Comparison of ENCODE assay signal across 9 cellular contexts in genomic region chr20:64038252-64038578, GRCh38. TPM values are rescaled to one million over a fixed set of nuclear protein-coding genes. Genes with fewer than 3 reads are reported as not detected.
DNase-seq lines count a peak whose midpoint lies in the region; ATAC-seq, FAIRE-seq and TF ChIP-seq lines count a peak whose summit lies in the region.
"Had no signal": no experiment of that assay in that cellular context is flagged by ENCODE, and none has a peak within 500 bp of the region (broad histone marks: within the 10 kb centered on the region; RNA-seq: fewer than 3 reads in every experiment).

No MANE protein-coding gene starts in this region.

- in situ Hi-C loops in IMR-90 (cut with MboI; ENCODE audit: low sequenced_read_pairs) (no loop called here), ACHN (cut with HindIII; ENCODE audit: low pct_ligation_motif_present, low pct_unique_long_range_greater_than_20kb, low sequenced_read_pairs) (no loop called here)

- ATAC-seq in GM19467 (IDR thresholded peaks at IDR 0.05; ENCODE audit: unreplicated experiment) = peak; percentile 19
- peak; percentile 2; the same call in 1 of the 2 replicates for ATAC-seq in IMR-90 (ENCODE audit: low read depth)
- peak; percentile 33 to 39 for ATAC-seq in stimulated activated naive B cell treated with anti-CD40 and anti-IgM and Interleukin-4, amounts not matched to agents 10 μg/mL and 1 μg/mL and 100 μg/mL, for 72 hours (replicated peaks)

- peak overlapping the region; percentile 87 for H3K4me3 Mint-ChIP-seq in Caco-2 (ENCODE audit: unreplicated experiment)
- peak overlapping the region in 1 of 2 donors; percentile 86 for H3K4me3 Mint-ChIP-seq in stimulated activated naive B cell treated with anti-CD40 and anti-IgM and Interleukin-4, amounts not matched to agents 10 μg/mL and 1 μg/mL and 100 μg/mL, for 72 hours

- no peaks in the 10 kb centered on the region for H3K4me1 Mint-ChIP-seq in Caco-2 (ENCODE audit: low read depth, unreplicated experiment)
- peaks cover 19 to 42% of the 10 kb centered on the region in 2 donors for H3K4me1 Mint-ChIP-seq in stimulated activated naive B cell treated with anti-CD40 and anti-IgM and Interleukin-4, amounts not matched to agents 10 μg/mL and 1 μg/mL and 100 μg/mL, for 72 hours

- CTCF ChIA-PET in Caco-2 (lab: Charles Lee) (interaction anchor here (0.6 to 6.2 kb wide), 47 partner anchors 8 to 765 kb away, joined by 3 to 139 read pairs (median 5); partner anchors contain the start of genes ARFGAP1, LKAAEAR1, OPRL1 and PPDPF), IMR-90 (lab: Yijun Ruan, JAX) (interaction anchor here (0.8 to 1.9 kb wide), 5 partner anchors 10 to 500 kb away, joined by 3 to 8 read pairs (median 3); partner anchors contain the start of gene PTK6), H1 (lab: Charles Lee; ENCODE audit: partially characterized antibody) (interaction anchor here (0.9 to 7.3 kb wide), 17 partner anchors 12 to 347 kb away, joined by 3 to 73 read pairs (median 4); partner anchors contain the start of genes LKAAEAR1, PRPF6, SAMD10 and SOX18)

- BruUV-seq in Caco-2 (replicated peaks; lab: Mats Ljungman, UMichigan) (no TSS peak), IMR-90 (replicated peaks; lab: Mats Ljungman, UMichigan) (no TSS peak)

- H3K27me3 ChIP-seq in Caco-2 (replicated peaks; ENCODE audit: control insufficient read depth, insufficient read depth, low read length) = no peaks in the 10 kb centered on the region
- peaks cover 44% of the 10 kb centered on the region for H3K27me3 ChIP-seq in IMR-90 (ENCODE audit: control insufficient read depth, insufficient read depth, low read length)
- H3K27me3 ChIP-seq in H1 (replicated peaks in 1 of 4; ENCODE audit: control insufficient read depth in 3 of 4, extremely low read depth in 1 of 4, insufficient read depth in 3 of 4, low read length in 3 of 4) = peaks cover 16 to 51% (median 44%) of the 10 kb centered on the region in 4 experiments

- H3K79me1 ChIP-seq in IMR-90 (ENCODE audit: low read depth in 1 of 2, low read length in 2 of 2) (no peaks in the 10 kb centered on the region), H1 (ENCODE audit: low read depth, low read length) (no peaks in the 10 kb centered on the region; the same call in 1 of the 2 replicates)

- TF ChIP-seq RAD21 in IMR-90 (IDR thresholded peaks at IDR 0.05; ENCODE audit: low read length) (no peak), H1 (IDR thresholded peaks at IDR 0.05 in 1 of 2, conservative IDR thresholded peaks at IDR 0.05 in 1 of 2; ENCODE audit: low read depth in 2 of 2, low read length in 2 of 2) (no peak)

- H3K4me3 ChIP-seq in Caco-2 (ENCODE audit: low read depth, low read length) (peak overlapping the region; percentile 81), IMR-90 (ENCODE audit: insufficient read depth, low read depth, low read length) (no peak overlapping the region), H1 (ENCODE audit: extremely low read depth in 1 of 4, insufficient read depth in 2 of 4, low read depth in 3 of 4, low read length in 4 of 4) (peak overlapping the region; percentile 35 to 73 (median 48))

- peaks cover 59% of the 10 kb centered on the region for H3K36me3 Mint-ChIP-seq in Caco-2 (ENCODE audit: insufficient read depth, unreplicated experiment)
- H3K36me3 Mint-ChIP-seq in stimulated activated naive B cell treated with anti-CD40 and anti-IgM and Interleukin-4, amounts not matched to agents 10 μg/mL and 1 μg/mL and 100 μg/mL, for 72 hours = peaks cover 5 to 17% of the 10 kb centered on the region in 2 donors

- no peaks in the 10 kb centered on the region for H3K79me2 ChIP-seq in H1 (ENCODE audit: control insufficient read depth in 1 of 2, insufficient read depth in 2 of 2, low read length in 2 of 2)

- no peak overlapping the region for H2BK5ac ChIP-seq in IMR-90 (ENCODE audit: low read depth, low read length, poor library complexity, severe bottlenecking)
- H2BK5ac ChIP-seq in H1 (ENCODE audit: low read depth, low read length) = no peak overlapping the region

- no peaks in the 10 kb centered on the region for H3K9me3 Mint-ChIP-seq in Caco-2 (ENCODE audit: unreplicated experiment)
- no peaks in the 10 kb centered on the region for H3K9me3 Mint-ChIP-seq in stimulated activated naive B cell treated with anti-CD40 and anti-IgM and Interleukin-4, amounts not matched to agents 10 μg/mL and 1 μg/mL and 100 μg/mL, for 72 hours
- H3K9me3 Mint-ChIP-seq: dendritic cell treated with granulocyte-macrophage colony-stimulating factor and Interleukin-4, amounts not matched to agents 40 ng/mL and 50 ng/mL, for 4 days had no signal

- H3K23ac ChIP-seq in IMR-90 (ENCODE audit: low read depth, low read length) (no peak overlapping the region), H1 (ENCODE audit: insufficient read length) (no peak overlapping the region)

- no peak overlapping the region for H3K27ac ChIP-seq in IMR-90 (ENCODE audit: insufficient read depth, low read length)
- no peak overlapping the region for H3K27ac ChIP-seq in H1 (ENCODE audit: low read depth, low read length)

- POLR2A ChIA-PET in Caco-2 (lab: Charles Lee) (interaction anchor here (0.6 to 1.6 kb wide), 8 partner anchors 14 to 81 kb away, joined by 3 to 21 read pairs (median 4); partner anchors contain the start of genes PRPF6, SAMD10 and TCEA2), IMR-90 (lab: Charles Lee; ENCODE audit: unreplicated experiment) (no interaction called here), H1 (lab: Charles Lee; ENCODE audit: partially characterized antibody) (interaction anchor here (1.0 to 3.5 kb wide), 7 partner anchors 9 to 385 kb away, joined by 3 to 24 read pairs (median 4); partner anchors contain the start of genes SOX18, STMN3 and TCEA2)

- H3K23me2 ChIP-seq in H1 (ENCODE audit: low read depth, low read length) = peaks cover 3% of the 10 kb centered on the region; the same call in 1 of the 2 replicates

- H4K5ac ChIP-seq in IMR-90 (ENCODE audit: low read depth, low read length) = no peak overlapping the region
- H4K5ac ChIP-seq in H1 (ENCODE audit: insufficient read length, low read depth, low read length) = no peak overlapping the region

- TF ChIP-seq EP300 in H1 (IDR thresholded peaks at IDR 0.05; ENCODE audit: borderline replicate concordance in 1 of 2, low read depth in 2 of 2, low read length in 2 of 2) = no peak

- FAIRE-seq in H1 (lab: Jason Lieb, UNC) = no peak

- TF ChIP-seq CTCF in Caco-2 (IDR thresholded peaks at IDR 0.05; ENCODE audit: insufficient read depth in 1 of 2, low read depth in 1 of 2, low read length in 1 of 2, severe bottlenecking in 1 of 2, unreplicated experiment in 1 of 2) (peak in 1 of 2 experiments; percentile 41), IMR-90 (conservative IDR thresholded peaks at IDR 0.05; ENCODE audit: low read depth, low read length) (no peak), H1 (IDR thresholded peaks at IDR 0.05; ENCODE audit: control extremely low read depth in 1 of 3, insufficient read depth in 1 of 3, low read depth in 1 of 3, low read length in 3 of 3) (peak in 1 of 3 experiments; percentile 19; a peak in 1 of 4 replicates)

- H2AFZ ChIP-seq in IMR-90 (replicated peaks; ENCODE audit: low read length, poor library complexity) (peak overlapping the region; percentile 91), H1 (ENCODE audit: low read length) (no peak overlapping the region)

- H4K8ac ChIP-seq in IMR-90 (ENCODE audit: low read depth in 2 of 2, low read length in 2 of 2) = no peak overlapping the region
- H4K8ac ChIP-seq in H1 (ENCODE audit: extremely low read depth, insufficient read depth, low read length) = peak overlapping the region; percentile 71; the same call in 1 of the 2 replicates

- H4K20me1 ChIP-seq in IMR-90 (ENCODE audit: insufficient read depth, low read length) (peaks cover 5% of the 10 kb centered on the region; the same call in 1 of the 2 replicates), H1 (replicated peaks in 1 of 2; ENCODE audit: control insufficient read depth in 1 of 2, insufficient read depth in 2 of 2, low read length in 2 of 2) (peaks cover 0 to 3% of the 10 kb centered on the region in 2 experiments)

- no peak overlapping the region for H3K56ac ChIP-seq in IMR-90 (ENCODE audit: extremely low read depth, insufficient read depth, low read length)
- no peak overlapping the region for H3K56ac ChIP-seq in H1 (replicated peaks; ENCODE audit: insufficient read length, low read depth, low read length)

- H3K14ac ChIP-seq in IMR-90 (replicated peaks; ENCODE audit: low read depth, low read length) (no peak overlapping the region), H1 (ENCODE audit: insufficient read length) (no peak overlapping the region)

- H3K27me3 Mint-ChIP-seq in Caco-2 (ENCODE audit: insufficient read depth, unreplicated experiment) = peaks cover 3% of the 10 kb centered on the region
- peaks cover 7 to 39% of the 10 kb centered on the region in 2 donors for H3K27me3 Mint-ChIP-seq in stimulated activated naive B cell treated with anti-CD40 and anti-IgM and Interleukin-4, amounts not matched to agents 10 μg/mL and 1 μg/mL and 100 μg/mL, for 72 hours

- H2BK120ac ChIP-seq in IMR-90 (ENCODE audit: low read depth, low read length) (no peak overlapping the region), H1 (replicated peaks; ENCODE audit: low read depth, low read length) (no peak overlapping the region)

- H3K36me3 ChIP-seq in Caco-2 (ENCODE audit: control insufficient read depth, insufficient read depth, low read length) (no peaks in the 10 kb centered on the region), IMR-90 (ENCODE audit: control insufficient read depth, insufficient read depth, low read length) (peaks cover 5% of the 10 kb centered on the region; the same call in 1 of the 2 replicates), H1 (ENCODE audit: control insufficient read depth in 2 of 4, insufficient read depth in 4 of 4, low read length in 3 of 4) (no peaks in the 10 kb centered on the region; a peak in 2 of 8 replicates)

- DNase-seq in Caco-2 (peak in 1 of 2 experiments; percentile 82), IMR-90 (no peak), H1 (ENCODE audit: low read depth in 1 of 2, low spot score in 2 of 2) (no peak), EL (no peak), ACHN (no peak)
- no peak for DNase-seq in stimulated activated naive B cell treated with anti-CD40 and anti-IgM and Interleukin-4, amounts not matched to agents 10 μg/mL and 1 μg/mL and 100 μg/mL, for 72 hours
- DNase-seq in activated CD4-positive, alpha-beta T cell treated with anti-CD3 and anti-CD28 coated beads, Interleukin-2, amount 50 U/mL, for 1 hour = no peak

- no peak overlapping the region for H2BK12ac ChIP-seq in H1 (ENCODE audit: low read depth, low read length)

- H3K4me2 ChIP-seq in IMR-90 (ENCODE audit: low read depth, low read length) = no peak overlapping the region
- peak overlapping the region; percentile 8 to 74 for H3K4me2 ChIP-seq in H1 (ENCODE audit: insufficient read depth in 1 of 2, low read depth in 2 of 2, low read length in 2 of 2)

- H2BK20ac ChIP-seq in IMR-90 (ENCODE audit: low read depth, low read length) (no peak overlapping the region), H1 (ENCODE audit: low read length) (no peak overlapping the region)

- dilution Hi-C loops in IMR-90 (cut with HindIII; ENCODE audit: low sequenced_read_pairs, unreplicated experiment) = no loop called here

- 0% methylated on average over 6 of the region's 31 CpGs; no CpG with 5 or more reads in 1 of the 2 experiments for WGBS in IMR-90 (ENCODE audit: extremely low coverage in 2 of 2, insufficient read length in 1 of 2), 2 experiments
- 8% methylated on average over 8 of the region's 31 CpGs; no CpG with 5 or more reads in 1 of the 2 experiments for WGBS in H1 (ENCODE audit: extremely low coverage in 1 of 2, insufficient coverage in 1 of 2, insufficient read length in 1 of 2, insufficient replicate concordance in 2 of 2, low coverage in 1 of 2, low lambda C conversion rate in 2 of 2, missing lambda C conversion rate in 1 of 2), 2 experiments

- TF ChIP-seq POLR2A in IMR-90 (IDR thresholded peaks at IDR 0.05; ENCODE audit: low read depth, low read length) (no peak), H1 (IDR thresholded peaks at IDR 0.05; ENCODE audit: control extremely low read depth in 1 of 2, low read depth in 2 of 2, low read length in 2 of 2) (no peak)

- no peak overlapping the region for H2AK5ac ChIP-seq in IMR-90 (ENCODE audit: low read depth, low read length)
- H2AK5ac ChIP-seq in H1 (ENCODE audit: low read depth, low read length) = no peak overlapping the region

- H3K18ac ChIP-seq in IMR-90 (ENCODE audit: low read depth, low read length) (no peak overlapping the region), H1 (ENCODE audit: extremely low read depth, low read length) (no peak overlapping the region)

- H3K9ac ChIP-seq in IMR-90 (ENCODE audit: low read depth, low read length) = no peak overlapping the region
- no peak overlapping the region for H3K9ac ChIP-seq in H1 (replicated peaks in 1 of 4; ENCODE audit: extremely low read depth in 1 of 4, low read depth in 3 of 4, low read length in 3 of 4)

- no peaks in the 10 kb centered on the region for H3K9me3 ChIP-seq in Caco-2
- no peaks in the 10 kb centered on the region for H3K9me3 ChIP-seq in IMR-90 (ENCODE audit: control insufficient read depth, insufficient read depth, low read length)
- H3K9me3 ChIP-seq in H1 (ENCODE audit: insufficient read depth in 2 of 2, low read depth in 1 of 2, low read length in 1 of 2) = no peaks in the 10 kb centered on the region

- peak overlapping the region; percentile 26 for H2AK9ac ChIP-seq in IMR-90 (replicated peaks; ENCODE audit: low read depth, low read length, poor library complexity)

- H3K9me1 ChIP-seq in IMR-90 (ENCODE audit: insufficient read depth, low read length) = no peaks in the 10 kb centered on the region

- H3K4ac ChIP-seq in IMR-90 (ENCODE audit: low read depth, low read length) = no peak overlapping the region
- no peak overlapping the region for H3K4ac ChIP-seq in H1 (replicated peaks; ENCODE audit: insufficient read length, low read depth, low read length)

- H2BK15ac ChIP-seq in IMR-90 (ENCODE audit: low read depth, low read length) = no peak overlapping the region
- H2BK15ac ChIP-seq in H1 (ENCODE audit: low read length) = no peak overlapping the region

- intact Hi-C loops in Caco-2 (cut with micrococcal nuclease; ENCODE audit: unreplicated experiment) = loop anchor here (1.0 kb wide), 3 partner anchors 14 to 500 kb away; partner anchors contain the start of gene PRPF6
- intact Hi-C loops in IMR-90 (cut with micrococcal nuclease) = loop anchor here (2.0 kb wide), 1 partner anchor 19 kb away; no protein-coding TSS in a partner anchor

- H3K4me1 ChIP-seq in Caco-2 (peaks cover 26% of the 10 kb centered on the region), IMR-90 (ENCODE audit: control insufficient read depth, insufficient read depth, low read length) (peaks cover 5% of the 10 kb centered on the region; the same call in 1 of the 2 replicates), H1 (replicated peaks in 1 of 4; ENCODE audit: control insufficient read depth in 3 of 4, insufficient read depth in 4 of 4, low read length in 3 of 4) (peaks cover 0 to 23% (median 17%) of the 10 kb centered on the region in 4 experiments; a peak in 6 of 7 replicates)

- H3K27ac Mint-ChIP-seq in Caco-2 (ENCODE audit: unreplicated experiment) = peak overlapping the region; percentile 57
- H3K27ac Mint-ChIP-seq in stimulated activated naive B cell treated with anti-CD40 and anti-IgM and Interleukin-4, amounts not matched to agents 10 μg/mL and 1 μg/mL and 100 μg/mL, for 72 hours = no peak overlapping the region
- H3K27ac Mint-ChIP-seq: dendritic cell treated with granulocyte-macrophage colony-stimulating factor and Interleukin-4, amounts not matched to agents 40 ng/mL and 50 ng/mL, for 4 days had no signal

- no peak overlapping the region for H4K91ac ChIP-seq in IMR-90 (ENCODE audit: insufficient read depth, low read depth, low read length)
- H4K91ac ChIP-seq in H1 (replicated peaks; ENCODE audit: insufficient read length, low read length) = no peak overlapping the region

RNA-seq across cellular contexts. Expression of gene C20orf204, which starts 2.2 kb away (rescaled TPM):
- total RNA-seq in Caco-2 (2022) (3.2 and 3.3 TPM in 2 replicates), IMR-90 (2012; rRNA removed) (0.18 and 0.28 TPM in 2 replicates)
- polyA plus RNA-seq in IMR-90 (2012; rRNA removed) (0.09 and 0.11 TPM in 2 replicates), H1 (2011; rRNA removed) (0.39 and 0.96 TPM in 2 replicates)
- polyA plus RNA-seq in IMR-90 (2012; cell fraction: cytosol; rRNA removed) = 0.04 and 0.11 TPM in 2 replicates
- polyA plus RNA-seq in IMR-90 (2012; cell fraction: nucleus; rRNA removed; ENCODE audit: low replicate concordance) = 1.0 and 2.4 TPM in 2 replicates
- total RNA-seq in H1 (2021; fragmentation: NEBNext Ultra II Directional; extraction: Animal tissue kit (Norgen Biotek cat#: 25700)) = 0.52 and 0.61 TPM in 2 replicates
- 0.36 TPM for polyA plus RNA-seq in H1 (2011; cell fraction: cytosol; rRNA removed)
- 2.6 TPM for polyA plus RNA-seq in H1 (2011; cell fraction: nucleus; rRNA removed)
- 0.10 to 0.39 TPM (median 0.25 TPM) in 4 replicates for polyA plus RNA-seq in H1 (2012, experiment 1 of 2)
- polyA plus RNA-seq in H1 (2012, experiment 2 of 2) = 0.13 TPM
- 0.57 TPM for polyA plus RNA-seq in H1 (2013, experiment 1 of 2)
- 0.40 TPM for polyA plus RNA-seq in H1 (2013, experiment 2 of 2)
- 0.29 and 0.41 TPM in 2 replicates for polyA minus RNA-seq in H1 (2011; rRNA and poly(A)+ RNA removed)
- polyA minus RNA-seq in H1 (2011; cell fraction: cytosol; rRNA and poly(A)+ RNA removed) = 0.22 TPM
- polyA minus RNA-seq in H1 (2011; cell fraction: nucleus; rRNA and poly(A)+ RNA removed) = 2.3 TPM

RNA-seq across cellular contexts. Expression of gene SOX18, which starts 11.2 kb away (rescaled TPM):
- total RNA-seq in Caco-2 (2022) (0.44 and 0.84 TPM in 2 replicates), IMR-90 (2012; rRNA removed) (not detected in 2 replicates)
- polyA plus RNA-seq in IMR-90 (2012; rRNA removed) (not detected in 2 replicates), H1 (2011; rRNA removed) (0.08 and 0.09 TPM in 2 replicates)
- polyA plus RNA-seq in IMR-90 (2012; cell fraction: cytosol; rRNA removed) = 0.03 TPM in 1 of 2 replicates, not detected in the other
- polyA plus RNA-seq in IMR-90 (2012; cell fraction: nucleus; rRNA removed; ENCODE audit: low replicate concordance) = 0.03 TPM in 1 of 2 replicates, not detected in the other
- total RNA-seq in H1 (2021; fragmentation: NEBNext Ultra II Directional; extraction: Animal tissue kit (Norgen Biotek cat#: 25700)) = 0.23 TPM in 1 of 2 replicates, not detected in the other
- not detected for polyA plus RNA-seq in H1 (2011; cell fraction: cytosol; rRNA removed)
- polyA plus RNA-seq in H1 (2011; cell fraction: nucleus; rRNA removed) = 0.13 TPM
- 0.14 to 0.16 TPM in 2 of 4 replicates, not detected in the others for polyA plus RNA-seq in H1 (2012, experiment 1 of 2)
- 0.22 TPM for polyA plus RNA-seq in H1 (2012, experiment 2 of 2)
- 0.34 TPM for polyA plus RNA-seq in H1 (2013, experiment 1 of 2)
- polyA plus RNA-seq in H1 (2013, experiment 2 of 2) = 0.39 TPM
- polyA minus RNA-seq in H1 (2011; rRNA and poly(A)+ RNA removed) = not detected in 2 replicates
- polyA minus RNA-seq in H1 (2011; cell fraction: cytosol; rRNA and poly(A)+ RNA removed) = not detected
- polyA minus RNA-seq in H1 (2011; cell fraction: nucleus; rRNA and poly(A)+ RNA removed) = 0.30 TPM

RNA-seq across cellular contexts. Expression of gene TCEA2, which starts 24.8 kb away (rescaled TPM):
- total RNA-seq in Caco-2 (2022) (39.9 and 48.3 TPM in 2 replicates), IMR-90 (2012; rRNA removed) (8.9 and 9.3 TPM in 2 replicates)
- polyA plus RNA-seq in IMR-90 (2012; rRNA removed) (28.9 and 30.0 TPM in 2 replicates), H1 (2011; rRNA removed) (42.3 and 66.0 TPM in 2 replicates)
- 53.8 and 63.8 TPM in 2 replicates for polyA plus RNA-seq in IMR-90 (2012; cell fraction: cytosol; rRNA removed)
- 76.1 and 133 TPM in 2 replicates for polyA plus RNA-seq in IMR-90 (2012; cell fraction: nucleus; rRNA removed; ENCODE audit: low replicate concordance)
- total RNA-seq in H1 (2021; fragmentation: NEBNext Ultra II Directional; extraction: Animal tissue kit (Norgen Biotek cat#: 25700)) = 41.4 and 46.3 TPM in 2 replicates
- polyA plus RNA-seq in H1 (2011; cell fraction: cytosol; rRNA removed) = 52.5 TPM
- 118 TPM for polyA plus RNA-seq in H1 (2011; cell fraction: nucleus; rRNA removed)
- polyA plus RNA-seq in H1 (2012, experiment 1 of 2) = 34.2 to 60.1 TPM (median 48.8 TPM) in 4 replicates
- polyA plus RNA-seq in H1 (2012, experiment 2 of 2) = 35.4 TPM
- polyA plus RNA-seq in H1 (2013, experiment 1 of 2) = 55.3 TPM
- polyA plus RNA-seq in H1 (2013, experiment 2 of 2) = 51.7 TPM
- 9.5 and 12.8 TPM in 2 replicates for polyA minus RNA-seq in H1 (2011; rRNA and poly(A)+ RNA removed)
- 14.2 TPM for polyA minus RNA-seq in H1 (2011; cell fraction: cytosol; rRNA and poly(A)+ RNA removed)
- 35.6 TPM for polyA minus RNA-seq in H1 (2011; cell fraction: nucleus; rRNA and poly(A)+ RNA removed)

RNA-seq across cellular contexts. Expression of gene RGS19, which starts 41.1 kb away (rescaled TPM):
- total RNA-seq in Caco-2 (2022) (29.3 and 34.3 TPM in 2 replicates), IMR-90 (2012; rRNA removed) (7.7 and 8.1 TPM in 2 replicates)
- polyA plus RNA-seq in IMR-90 (2012; rRNA removed) (17.5 and 21.5 TPM in 2 replicates), H1 (2011; rRNA removed) (16.8 and 21.9 TPM in 2 replicates)
- polyA plus RNA-seq in IMR-90 (2012; cell fraction: cytosol; rRNA removed) = 9.7 and 22.3 TPM in 2 replicates
- 8.4 and 19.7 TPM in 2 replicates for polyA plus RNA-seq in IMR-90 (2012; cell fraction: nucleus; rRNA removed; ENCODE audit: low replicate concordance)
- 12.7 and 13.1 TPM in 2 replicates for total RNA-seq in H1 (2021; fragmentation: NEBNext Ultra II Directional; extraction: Animal tissue kit (Norgen Biotek cat#: 25700))
- 14.6 TPM for polyA plus RNA-seq in H1 (2011; cell fraction: cytosol; rRNA removed)
- polyA plus RNA-seq in H1 (2011; cell fraction: nucleus; rRNA removed) = 18.9 TPM
- 9.5 to 12.1 TPM (median 10.6 TPM) in 4 replicates for polyA plus RNA-seq in H1 (2012, experiment 1 of 2)
- polyA plus RNA-seq in H1 (2012, experiment 2 of 2) = 8.8 TPM
- 9.0 TPM for polyA plus RNA-seq in H1 (2013, experiment 1 of 2)
- polyA plus RNA-seq in H1 (2013, experiment 2 of 2) = 8.9 TPM
- polyA minus RNA-seq in H1 (2011; rRNA and poly(A)+ RNA removed) = 4.3 and 4.8 TPM in 2 replicates
- polyA minus RNA-seq in H1 (2011; cell fraction: cytosol; rRNA and poly(A)+ RNA removed) = 8.7 TPM
- polyA minus RNA-seq in H1 (2011; cell fraction: nucleus; rRNA and poly(A)+ RNA removed) = 6.3 TPM

RNA-seq across cellular contexts. Expression of gene OPRL1, which starts 41.7 kb away (rescaled TPM):
- total RNA-seq in Caco-2 (2022) (0.51 and 0.59 TPM in 2 replicates), IMR-90 (2012; rRNA removed) (0.28 and 0.36 TPM in 2 replicates)
- polyA plus RNA-seq in IMR-90 (2012; rRNA removed) (1.1 and 1.2 TPM in 2 replicates), H1 (2011; rRNA removed) (0.98 and 2.0 TPM in 2 replicates)
- polyA plus RNA-seq in IMR-90 (2012; cell fraction: cytosol; rRNA removed) = 0.80 and 1.9 TPM in 2 replicates
- 1.2 and 2.6 TPM in 2 replicates for polyA plus RNA-seq in IMR-90 (2012; cell fraction: nucleus; rRNA removed; ENCODE audit: low replicate concordance)
- total RNA-seq in H1 (2021; fragmentation: NEBNext Ultra II Directional; extraction: Animal tissue kit (Norgen Biotek cat#: 25700)) = 0.52 and 0.63 TPM in 2 replicates
- polyA plus RNA-seq in H1 (2011; cell fraction: cytosol; rRNA removed) = 1.3 TPM
- 2.1 TPM for polyA plus RNA-seq in H1 (2011; cell fraction: nucleus; rRNA removed)
- polyA plus RNA-seq in H1 (2012, experiment 1 of 2) = 0.52 to 1.4 TPM (median 1.1 TPM) in 4 replicates
- 0.81 TPM for polyA plus RNA-seq in H1 (2012, experiment 2 of 2)
- 0.39 TPM for polyA plus RNA-seq in H1 (2013, experiment 1 of 2)
- 0.46 TPM for polyA plus RNA-seq in H1 (2013, experiment 2 of 2)
- 1.2 and 1.4 TPM in 2 replicates for polyA minus RNA-seq in H1 (2011; rRNA and poly(A)+ RNA removed)
- 1.4 TPM for polyA minus RNA-seq in H1 (2011; cell fraction: cytosol; rRNA and poly(A)+ RNA removed)
- 0.50 TPM for polyA minus RNA-seq in H1 (2011; cell fraction: nucleus; rRNA and poly(A)+ RNA removed)
